20 cellular contexts compared by ENCODE assay signal in genomic region chr6:116491610-116492330, GRCh38. TPM values are rescaled to one million over a fixed set of nuclear protein-coding genes. Genes with fewer than 3 reads are reported as not detected.
DNase-seq lines count a peak whose midpoint lies in the region; ATAC-seq and TF ChIP-seq lines count a peak whose summit lies in the region.
"Had no signal": no experiment of that assay in that cellular context is flagged by ENCODE, and none has a peak within 500 bp of the region (broad histone marks: within the 10 kb centered on the region; RNA-seq: fewer than 3 reads in every experiment).

No MANE protein-coding gene starts in this region.

- H3K4me3 Mint-ChIP-seq in GM23338 (no peak overlapping the region), endodermal cell (no peak overlapping the region), Calu3 (ENCODE audit: low read depth, unreplicated experiment) (no peak overlapping the region)
- H3K4me3 Mint-ChIP-seq in activated CD8-positive, alpha-beta T cell treated with anti-CD3 and anti-CD28 coated beads for 36 hours, result no peak overlapping the region
- H3K4me3 Mint-ChIP-seq: CD4-positive, CD25-positive, alpha-beta regulatory T cell; H9; HFFc6 had no signal

- intact Hi-C loops in activated CD8-positive, alpha-beta T cell treated with anti-CD3 and anti-CD28 coated beads for 36 hours (cut with micrococcal nuclease), result no loop called here
- intact Hi-C loops in ascending aorta (cut with DNase I) (no loop called here), Calu3 (cut with micrococcal nuclease; ENCODE audit: unreplicated experiment) (no loop called here)

- peaks cover 2% of the 10 kb centered on the region for H3K27me3 Mint-ChIP-seq in GM23338 (ENCODE audit: insufficient read depth, low read depth, poor library complexity)
- peaks cover 3% of the 10 kb centered on the region for H3K27me3 Mint-ChIP-seq in endodermal cell (ENCODE audit: insufficient read depth)
- peaks cover 6% of the 10 kb centered on the region for H3K27me3 Mint-ChIP-seq in activated CD8-positive, alpha-beta T cell treated with anti-CD3 and anti-CD28 coated beads for 36 hours
- H3K27me3 Mint-ChIP-seq in Calu3 (ENCODE audit: unreplicated experiment), result no peaks in the 10 kb centered on the region

- TF ChIP-seq CTCF in GM23338 (conservative IDR thresholded peaks at IDR 0.05; ENCODE audit: low read depth in 2 of 2), result no peak
- no peak for TF ChIP-seq CTCF in NB4 (IDR thresholded peaks at IDR 0.05; ENCODE audit: low read depth, low read length)
- no peak for TF ChIP-seq CTCF in endodermal cell (conservative IDR thresholded peaks at IDR 0.05)
- no peak for TF ChIP-seq CTCF in activated CD8-positive, alpha-beta T cell treated with anti-CD3 and anti-CD28 coated beads for 36 hours (IDR thresholded peaks at IDR 0.05)
- TF ChIP-seq CTCF in ascending aorta (IDR thresholded peaks at IDR 0.05), result no peak
- no peak for TF ChIP-seq CTCF in Calu3 (IDR thresholded peaks at IDR 0.05; ENCODE audit: unreplicated experiment)

- CTCF ChIA-PET in activated CD8-positive, alpha-beta T cell treated with anti-CD3 and anti-CD28 coated beads for 36 hours (lab: Charles Lee), result no interaction called here
- CTCF ChIA-PET in Calu3 (lab: Charles Lee), result no interaction called here

- DNase-seq in GM23338 (ENCODE audit: low spot score), result no peak
- DNase-seq in NB4 (ENCODE audit: low read depth), result peak; percentile 14
- no peak for DNase-seq in endodermal cell
- no peak for DNase-seq in activated CD8-positive, alpha-beta T cell treated with anti-CD3 and anti-CD28 coated beads for 36 hours
- no peak for DNase-seq in ascending aorta (ENCODE audit: low spot score in 2 of 2)
- DNase-seq in Calu3, result no peak
- DNase-seq: CD4-positive, CD25-positive, alpha-beta regulatory T cell; H9; HFFc6; Kasumi-1; NCI-H1105; NCI-H1436 treated with DMSO at 0.1 percent for 48 hours; NCI-H187 treated with DMSO at 0.1 percent for 48 hours; NCI-H446 treated with DMSO at 0.1 percent for 48 hours; NCI-H69; Peyer's patch; SHP77 treated with DMSO at 0.1 percent for 48 hours had no signal

- 0 out of 2 replicates have a peak, but pooled peaks cover 3% of the 10 kb centered on the region for H3K9me2 ChIP-seq in GM23338 (ENCODE audit: insufficient read depth)

- BruUV-seq in Calu3 (replicated peaks; lab: Mats Ljungman, UMichigan), result no TSS peak

- no peak overlapping the region for H3K4me2 ChIP-seq in GM23338
- H3K4me2 ChIP-seq: BLaER1 had no signal

- H3K27ac Mint-ChIP-seq in GM23338 (no peak overlapping the region), endodermal cell (no peak overlapping the region), Calu3 (ENCODE audit: unreplicated experiment) (no peak overlapping the region)
- no peak overlapping the region for H3K27ac Mint-ChIP-seq in activated CD8-positive, alpha-beta T cell treated with anti-CD3 and anti-CD28 coated beads for 36 hours
- H3K27ac Mint-ChIP-seq: CD4-positive, CD25-positive, alpha-beta regulatory T cell; H9; HFFc6 had no signal

- H3K27me3 ChIP-seq in GM23338 (ENCODE audit: insufficient read depth) (no peaks in the 10 kb centered on the region), endodermal cell (ENCODE audit: control insufficient read depth, insufficient read depth, low read length, poor library complexity, severe bottlenecking) (no peaks in the 10 kb centered on the region), neuron (ENCODE audit: insufficient read depth, low read length) (no peaks in the 10 kb centered on the region), ascending aorta (no peaks in the 10 kb centered on the region)
- H3K27me3 ChIP-seq: BLaER1, Peyer's patch had no signal

- no peaks in the 10 kb centered on the region for H4K20me1 ChIP-seq in GM23338 (replicated peaks; ENCODE audit: insufficient read depth)
- H4K20me1 ChIP-seq: BLaER1 had no signal

- no peak overlapping the region for H3K4me3 ChIP-seq in GM23338
- H3K4me3 ChIP-seq in NB4 (ENCODE audit: low read depth, low read length), result no peak overlapping the region
- H3K4me3 ChIP-seq in endodermal cell (ENCODE audit: low read length), result no peak overlapping the region
- H3K4me3 ChIP-seq in neuron (ENCODE audit: low read length), result peak overlapping the region; percentile 13
- no peak overlapping the region for H3K4me3 ChIP-seq in ascending aorta
- H3K4me3 ChIP-seq: BLaER1, Peyer's patch had no signal

- no peaks in the 10 kb centered on the region for H3K4me1 ChIP-seq in GM23338 (ENCODE audit: insufficient read depth)
- no peaks in the 10 kb centered on the region for H3K4me1 ChIP-seq in endodermal cell (ENCODE audit: control insufficient read depth, insufficient read depth, low read length)
- H3K4me1 ChIP-seq in neuron (ENCODE audit: insufficient read depth, low read length), result peaks cover 22% of the 10 kb centered on the region
- no peaks in the 10 kb centered on the region for H3K4me1 ChIP-seq in ascending aorta
- H3K4me1 ChIP-seq: BLaER1, Peyer's patch had no signal

- H3K36me3 Mint-ChIP-seq in GM23338 (ENCODE audit: low read depth) (no peaks in the 10 kb centered on the region), endodermal cell (ENCODE audit: low read depth) (no peaks in the 10 kb centered on the region), Calu3 (ENCODE audit: insufficient read depth, unreplicated experiment) (no peaks in the 10 kb centered on the region)
- H3K36me3 Mint-ChIP-seq in activated CD8-positive, alpha-beta T cell treated with anti-CD3 and anti-CD28 coated beads for 36 hours (ENCODE audit: low read depth), result no peaks in the 10 kb centered on the region
- H3K36me3 Mint-ChIP-seq: CD4-positive, CD25-positive, alpha-beta regulatory T cell had no signal

- ATAC-seq in GM23338, result no peak
- no peak for ATAC-seq in activated CD8-positive, alpha-beta T cell treated with anti-CD3 and anti-CD28 coated beads for 36 hours

- H3K9me3 Mint-ChIP-seq in GM23338, result peaks cover 4% of the 10 kb centered on the region; the same call in 2 of the 3 replicates
- H3K9me3 Mint-ChIP-seq in endodermal cell, result peaks cover 3% of the 10 kb centered on the region
- no peaks in the 10 kb centered on the region for H3K9me3 Mint-ChIP-seq in activated CD8-positive, alpha-beta T cell treated with anti-CD3 and anti-CD28 coated beads for 36 hours
- no peaks in the 10 kb centered on the region for H3K9me3 Mint-ChIP-seq in Calu3 (ENCODE audit: low read depth, unreplicated experiment)
- H3K9me3 Mint-ChIP-seq: HFFc6 had no signal

- H3F3A ChIP-seq in GM23338 (replicated peaks; ENCODE audit: low read depth), result no peaks in the 10 kb centered on the region

- no peak overlapping the region for H3K9ac ChIP-seq in endodermal cell (ENCODE audit: extremely low read depth, low read length, poor library complexity, severe bottlenecking)
- H3K9ac ChIP-seq: BLaER1 had no signal

- no peaks in the 10 kb centered on the region for H3K79me2 ChIP-seq in GM23338 (replicated peaks; ENCODE audit: insufficient read depth)

- H3K9me3 ChIP-seq in endodermal cell (ENCODE audit: control insufficient read depth, low read length), result no peaks in the 10 kb centered on the region
- H3K9me3 ChIP-seq in neuron (ENCODE audit: low read length), result no peaks in the 10 kb centered on the region
- no peaks in the 10 kb centered on the region for H3K9me3 ChIP-seq in ascending aorta
- H3K9me3 ChIP-seq: BLaER1, Peyer's patch had no signal

- no peak for TF ChIP-seq POLR2A in NB4 (IDR thresholded peaks at IDR 0.05; ENCODE audit: extremely low read depth, insufficient read length)

- H3K27ac ChIP-seq in GM23338 (ENCODE audit: low read depth) (no peak overlapping the region; the same call in 1 of the 2 replicates), endodermal cell (ENCODE audit: low read depth, low read length) (peak overlapping the region; percentile 59), ascending aorta (no peak overlapping the region)
- H3K27ac ChIP-seq: BLaER1, Peyer's patch had no signal

- 88% methylated on average over 1 of the region's 1 CpG; no CpG with 5 or more reads in 1 of the 2 experiments for whole genome bisulfite sequencing in endodermal cell (ENCODE audit: insufficient coverage in 1 of 2, insufficient read length in 1 of 2), 2 experiments

- H3K36me3 ChIP-seq in GM23338 (ENCODE audit: insufficient read depth) (no peaks in the 10 kb centered on the region), endodermal cell (ENCODE audit: control insufficient read depth, insufficient read depth, low read length) (no peaks in the 10 kb centered on the region), neuron (ENCODE audit: insufficient read depth, low read length) (no peaks in the 10 kb centered on the region), ascending aorta (no peaks in the 10 kb centered on the region)
- H3K36me3 ChIP-seq: BLaER1, Peyer's patch had no signal

- POLR2A ChIA-PET in activated CD8-positive, alpha-beta T cell treated with anti-CD3 and anti-CD28 coated beads for 36 hours (lab: Charles Lee), result no interaction called here

- peaks cover 3% of the 10 kb centered on the region; the same call in 2 of the 3 replicates for H3K4me1 Mint-ChIP-seq in GM23338
- peaks cover 13% of the 10 kb centered on the region for H3K4me1 Mint-ChIP-seq in endodermal cell
- H3K4me1 Mint-ChIP-seq in activated CD8-positive, alpha-beta T cell treated with anti-CD3 and anti-CD28 coated beads for 36 hours (ENCODE audit: low read depth), result no peaks in the 10 kb centered on the region
- no peaks in the 10 kb centered on the region for H3K4me1 Mint-ChIP-seq in Calu3 (ENCODE audit: low read depth, unreplicated experiment)
- H3K4me1 Mint-ChIP-seq: CD4-positive, CD25-positive, alpha-beta regulatory T cell had no signal

- H2AFZ ChIP-seq in GM23338 (peak overlapping the region; percentile 78; the same call in 1 of the 2 replicates), neuron (ENCODE audit: low read depth, low read length) (peak overlapping the region; percentile 27)

RNA-seq across cellular contexts. Expression of gene CALHM5, which starts 19.7 kb away (rescaled TPM):
- total RNA-seq in GM23338 (2014; rRNA removed; shearing (Covaris generic)), result 0.10 and 0.16 TPM in 2 replicates
- 0.02 and 0.03 TPM in 2 replicates for polyA plus RNA-seq in GM23338 (2016; fragmentation: Nextera tagmentation; extraction: Ambion mirVana)
- under 1 TPM; 0.18 to 0.20 TPM for total RNA-seq in endodermal cell
- 1.2 TPM for polyA plus RNA-seq in endodermal cell (2013, experiment 1 of 2)
- 0.91 TPM for polyA plus RNA-seq in endodermal cell (2013, experiment 2 of 2)
- not detected for total RNA-seq in activated CD8-positive, alpha-beta T cell treated with anti-CD3 and anti-CD28 coated beads for 36 hours
- 3.4 TPM for total RNA-seq in ascending aorta
- 0.05 TPM in 1 of 2 replicates, not detected in the other for total RNA-seq in Calu3 (2022)
- total RNA-seq: OCI-LY7 had no signal
- polyA plus RNA-seq: CD4-positive, CD25-positive, alpha-beta regulatory T cell had no signal

RNA-seq across cellular contexts. Expression of gene CALHM6, which starts 30.6 kb away (rescaled TPM):
- total RNA-seq in GM23338 (2014; rRNA removed; shearing (Covaris generic)), result 0.27 and 1.6 TPM in 2 replicates
- polyA plus RNA-seq in GM23338 (2016; fragmentation: Nextera tagmentation; extraction: Ambion mirVana), result 1.2 and 2.6 TPM in 2 replicates
- total RNA-seq in endodermal cell (under 1 TPM in 1 of 2 donors, not detected in 1; 0.95 TPM), ascending aorta (not detected), Calu3 (2022) (1.4 TPM in 1 of 2 replicates, not detected in the other)
- 0.25 TPM for polyA plus RNA-seq in endodermal cell (2013, experiment 1 of 2)
- polyA plus RNA-seq in endodermal cell (2013, experiment 2 of 2), result 0.87 TPM
- total RNA-seq in activated CD8-positive, alpha-beta T cell treated with anti-CD3 and anti-CD28 coated beads for 36 hours, result 10 to 100 TPM; 10.9 to 11.3 TPM

RNA-seq across cellular contexts. Expression of gene TRAPPC3L, which starts 53.7 kb away (rescaled TPM):
- total RNA-seq in GM23338 (2014; rRNA removed; shearing (Covaris generic)), result not detected in 2 replicates
- not detected in 2 replicates for polyA plus RNA-seq in GM23338 (2016; fragmentation: Nextera tagmentation; extraction: Ambion mirVana)
- not detected for total RNA-seq in endodermal cell
- polyA plus RNA-seq in endodermal cell (2013, experiment 1 of 2), result not detected
- polyA plus RNA-seq in endodermal cell (2013, experiment 2 of 2), result not detected
- total RNA-seq in activated CD8-positive, alpha-beta T cell treated with anti-CD3 and anti-CD28 coated beads for 36 hours, result not detected
- total RNA-seq in ascending aorta, result not detected
- total RNA-seq in Calu3 (2022), result not detected in 2 replicates
- total RNA-seq: H9, OCI-LY7, Peyer's patch had no signal
- polyA plus RNA-seq: CD4-positive, CD25-positive, alpha-beta regulatory T cell had no signal
